ENCODE assay signal across 15 cellular contexts in genomic region chr1:235018720-235019444, GRCh38.
DNase-seq lines count a peak whose midpoint lies in the region; ATAC-seq, FAIRE-seq and TF ChIP-seq lines count a peak whose summit lies in the region.
"Had no signal": no experiment of that assay in that cellular context is flagged by ENCODE, and none has a peak within 500 bp of the region (broad histone marks: within the 10 kb centered on the region; RNA-seq: fewer than 3 reads in every experiment).

No MANE protein-coding gene starts in this region.

- FAIRE-seq in HepG2 (lab: Jason Lieb, UNC): no peak
- FAIRE-seq: HTR-8/SVneo had no signal

- H3K4me1 ChIP-seq in liver (ENCODE audit: control insufficient read depth in 4 of 4, insufficient read depth in 4 of 4, low read length in 3 of 4) (peaks cover 0 to 4% (median 2%) of the 10 kb centered on the region in 4 donors), HepG2 (ENCODE audit: insufficient read depth, low read length) (peaks cover 66% of the 10 kb centered on the region), mesodermal cell (ENCODE audit: control insufficient read depth, insufficient read depth, low read length, poor library complexity, severe bottlenecking) (peaks cover 38% of the 10 kb centered on the region)
- H3K4me1 ChIP-seq: BE2C, body of pancreas had no signal

- H3K4me1 Mint-ChIP-seq in activated T-helper 17 cell treated with anti-CD3 and anti-CD28 coated beads, Interleukin-2, amount 50 U/mL, for 72 hours: peaks cover 46% of the 10 kb centered on the region
- peaks cover 90% of the 10 kb centered on the region for H3K4me1 Mint-ChIP-seq in stimulated activated naive CD8-positive, alpha-beta T cell treated with anti-CD3 and anti-CD28 coated beads, Interleukin-15, amount 100 ng/mL, for 72 hours

- TF ChIP-seq EP300 in HepG2 (IDR thresholded peaks at IDR 0.05; ENCODE audit: low read depth in 2 of 2, low read length in 2 of 2) (no peak), HepG2 (CRISPR knock-in tag; IDR thresholded peaks at IDR 0.05; ENCODE audit: borderline replicate concordance) (no peak)

- H3K27ac Mint-ChIP-seq in activated T-helper 17 cell treated with anti-CD3 and anti-CD28 coated beads, Interleukin-2, amount 50 U/mL, for 72 hours: peak overlapping the region; percentile 39
- H3K27ac Mint-ChIP-seq in stimulated activated naive CD8-positive, alpha-beta T cell treated with anti-CD3 and anti-CD28 coated beads, Interleukin-15, amount 100 ng/mL, for 72 hours: peak overlapping the region in 1 of 2 donors; percentile 95

- H3K4me3 ChIP-seq in liver (ENCODE audit: low read depth in 1 of 3, low read length in 3 of 3): no peak overlapping the region
- H3K4me3 ChIP-seq in HepG2 (replicated peaks in 1 of 3; ENCODE audit: insufficient read depth in 1 of 3, low read depth in 2 of 3, low read length in 3 of 3): no peak overlapping the region
- H3K4me3 ChIP-seq in mesodermal cell (ENCODE audit: extremely low read depth, insufficient read depth, low read length, poor library complexity, severe bottlenecking): no peak overlapping the region
- H3K4me3 ChIP-seq: body of pancreas had no signal

- TF ChIP-seq RAD21 in liver (IDR thresholded peaks at IDR 0.05) (no peak), HepG2 (CRISPR knock-in tag; IDR thresholded peaks at IDR 0.05) (no peak)

- intact Hi-C loops in HepG2 (cut with micrococcal nuclease; ENCODE audit: unreplicated experiment): no loop called here

- no peak for TF ChIP-seq POLR2A in HepG2 (IDR thresholded peaks at IDR 0.05; ENCODE audit: insufficient read depth in 1 of 2, low read depth in 2 of 2, low read length in 2 of 2)

- H3K4me2 ChIP-seq in HepG2 (ENCODE audit: low read depth, low read length): no peak overlapping the region

- POLR2A ChIA-PET in HepG2 (lab: Yijun Ruan, JAX): interaction anchor here (0.5 to 1.0 kb wide), 2 partner anchors 13 to 51 kb away, joined by 3 read pairs; no protein-coding TSS in a partner anchor

- H3K36me3 Mint-ChIP-seq in activated T-helper 17 cell treated with anti-CD3 and anti-CD28 coated beads, Interleukin-2, amount 50 U/mL, for 72 hours (ENCODE audit: low read depth): peaks cover 6% of the 10 kb centered on the region

- H3K9me3 Mint-ChIP-seq in activated T-helper 17 cell treated with anti-CD3 and anti-CD28 coated beads, Interleukin-2, amount 50 U/mL, for 72 hours: peaks cover 8% of the 10 kb centered on the region
- peaks cover 14 to 17% of the 10 kb centered on the region in 2 donors for H3K9me3 Mint-ChIP-seq in stimulated activated naive CD8-positive, alpha-beta T cell treated with anti-CD3 and anti-CD28 coated beads, Interleukin-15, amount 100 ng/mL, for 72 hours

- H3K9ac ChIP-seq in liver (ENCODE audit: low read depth in 1 of 2, low read length in 2 of 2) (no peak overlapping the region), HepG2 (ENCODE audit: insufficient read depth, low read depth, low read length) (no peak overlapping the region)

- H2AFZ ChIP-seq in HepG2 (ENCODE audit: low read length): no peak overlapping the region

- ATAC-seq in HepG2 (no peak), GM18873 (IDR thresholded peaks at IDR 0.05; ENCODE audit: low FRiP score, unreplicated experiment) (no peak), GM21526 (IDR thresholded peaks at IDR 0.05; ENCODE audit: low FRiP score, unreplicated experiment) (no peak)
- no peak for ATAC-seq in activated T-helper 17 cell treated with anti-CD3 and anti-CD28 coated beads, Interleukin-2, amount 50 U/mL, for 72 hours (replicated peaks)
- no peak for ATAC-seq in stimulated activated naive CD8-positive, alpha-beta T cell treated with anti-CD3 and anti-CD28 coated beads, Interleukin-15, amount 100 ng/mL, for 72 hours
- ATAC-seq: body of pancreas had no signal

- DNase-seq in HepG2 (ENCODE audit: low spot score) (no peak), nucleus accumbens (lab: John Stamatoyannopoulos, UW) (no peak)
- DNase-seq in stimulated activated naive CD8-positive, alpha-beta T cell treated with anti-CD3 and anti-CD28 coated beads, Interleukin-15, amount 100 ng/mL, for 72 hours: peak in 1 of 2 donors; percentile 54
- DNase-seq: hippocampal formation, NCI-H1092 treated with DMSO at 0.1 percent for 48 hours, NCI-H526 treated with DMSO at 0.1 percent for 48 hours, SIG-M5 had no signal

- CTCF ChIA-PET in HepG2 (lab: Yijun Ruan, JAX; ENCODE audit: low intra/inter-chr PET ratio, low total read pairs): no interaction called here

- H3K27ac ChIP-seq in liver (ENCODE audit: low read depth in 1 of 2, low read length in 2 of 2) (no peak overlapping the region), HepG2 (ENCODE audit: extremely low read length, insufficient read depth, low read length) (no peak overlapping the region), mesodermal cell (ENCODE audit: low read depth, low read length, severe bottlenecking) (peak overlapping the region; percentile 77)
- H3K27ac ChIP-seq: body of pancreas had no signal

- no peak for TF ChIP-seq CTCF in liver (IDR thresholded peaks at IDR 0.05; ENCODE audit: low read depth, low read length, missing input control)
- no peak for TF ChIP-seq CTCF in HepG2 (CRISPR knock-in tag; IDR thresholded peaks at IDR 0.05)

- no peaks in the 10 kb centered on the region for H3K27me3 Mint-ChIP-seq in activated T-helper 17 cell treated with anti-CD3 and anti-CD28 coated beads, Interleukin-2, amount 50 U/mL, for 72 hours
- H3K27me3 Mint-ChIP-seq in stimulated activated naive CD8-positive, alpha-beta T cell treated with anti-CD3 and anti-CD28 coated beads, Interleukin-15, amount 100 ng/mL, for 72 hours: peaks cover 7% of the 10 kb centered on the region

- H3K27me3 ChIP-seq in liver (ENCODE audit: control insufficient read depth in 4 of 4, insufficient read depth in 4 of 4, low read length in 3 of 4) (no peaks in the 10 kb centered on the region), HepG2 (ENCODE audit: control insufficient read depth in 1 of 2, insufficient read depth in 2 of 2, low read length in 2 of 2) (no peaks in the 10 kb centered on the region)
- H3K27me3 ChIP-seq: BE2C, body of pancreas had no signal

- 80% methylated on average over 3 of the region's 3 CpGs for WGBS in liver
- 98% methylated on average over 3 of the region's 3 CpGs for WGBS in HepG2 (ENCODE audit: low lambda C conversion rate)
- WGBS in mesodermal cell (ENCODE audit: insufficient coverage in 2 of 2), 2 experiments: 86 to 88% methylated on average over 1 to 3 of the region's 3 CpGs

- no peaks in the 10 kb centered on the region for H3K36me3 ChIP-seq in liver (ENCODE audit: control insufficient read depth in 4 of 4, insufficient read depth in 3 of 4, low read depth in 1 of 4, low read length in 3 of 4)
- no peaks in the 10 kb centered on the region for H3K36me3 ChIP-seq in HepG2 (replicated peaks in 1 of 2; ENCODE audit: control insufficient read depth in 1 of 2, insufficient read depth in 2 of 2, low read length in 2 of 2)
- no peaks in the 10 kb centered on the region for H3K36me3 ChIP-seq in mesodermal cell (ENCODE audit: control insufficient read depth, insufficient read depth, low read length)
- H3K36me3 ChIP-seq: BE2C had no signal

- H4K20me1 ChIP-seq in HepG2 (ENCODE audit: insufficient read depth, low read length): no peaks in the 10 kb centered on the region

- H3K9me3 ChIP-seq in liver (ENCODE audit: control insufficient read depth in 4 of 4, low read length in 3 of 4) (peaks cover 0 to 8% (median 1%) of the 10 kb centered on the region in 4 donors), HepG2 (ENCODE audit: low read length) (no peaks in the 10 kb centered on the region), mesodermal cell (ENCODE audit: control insufficient read depth, low read length) (peaks cover 22% of the 10 kb centered on the region)
- H3K9me3 ChIP-seq: BE2C, body of pancreas had no signal

- peak overlapping the region; percentile 40 for H3K4me3 Mint-ChIP-seq in activated T-helper 17 cell treated with anti-CD3 and anti-CD28 coated beads, Interleukin-2, amount 50 U/mL, for 72 hours
- peak overlapping the region; percentile 8 to 60 for H3K4me3 Mint-ChIP-seq in stimulated activated naive CD8-positive, alpha-beta T cell treated with anti-CD3 and anti-CD28 coated beads, Interleukin-15, amount 100 ng/mL, for 72 hours

- BruUV-seq in HepG2 (replicated peaks; lab: Mats Ljungman, UMichigan): no TSS peak

- H3K79me2 ChIP-seq in HepG2 (ENCODE audit: insufficient read depth, low read length): no peaks in the 10 kb centered on the region

- in situ Hi-C loops in HepG2 (cut with HindIII; ENCODE audit: extremely low pct_ligation_motif_present, low pct_unique_long_range_greater_than_20kb): no loop called here

TF ChIP-seq in liver, 16 proteins besides CTCF, POLR2A, EP300 and RAD21 (continues in another document):
- no peak for TF ChIP-seq ZBTB33 (IDR thresholded peaks at IDR 0.05)

TF ChIP-seq in HepG2, 621 proteins besides CTCF, POLR2A, EP300 and RAD21 (continues in another document):
- TF ChIP-seq KDM2A (CRISPR knock-in tag; IDR thresholded peaks at IDR 0.05; ENCODE audit: borderline replicate concordance, low read depth): no peak
